8 cellular contexts compared by ENCODE assay signal in the genomic region with DNA sequence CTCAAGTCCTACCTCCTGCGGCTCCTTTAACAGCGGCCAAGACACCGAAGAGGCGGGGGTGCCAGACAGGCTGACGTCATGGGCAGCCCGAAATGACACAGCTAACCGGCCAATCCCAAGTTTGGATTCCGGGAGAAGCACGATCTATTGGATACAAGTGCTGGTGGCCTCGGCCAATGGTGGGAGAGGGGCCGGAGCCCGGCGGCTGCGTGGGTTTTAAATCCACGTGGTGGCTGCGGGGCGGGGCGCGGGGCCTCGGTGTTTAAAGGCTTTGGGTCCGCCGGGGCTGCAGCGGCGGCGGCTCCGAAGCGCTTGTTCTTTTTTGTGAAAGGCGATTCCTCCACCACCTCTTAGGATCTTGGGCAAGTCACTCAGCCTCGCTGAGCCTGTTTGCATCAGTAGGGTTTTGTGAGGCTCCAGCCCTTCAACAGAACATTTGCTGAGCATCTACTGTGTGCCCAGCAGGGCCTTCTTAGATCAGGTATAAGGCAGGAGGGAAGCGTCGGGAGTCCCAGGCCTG. TPM values are rescaled to one million over a fixed set of nuclear protein-coding genes. Genes with fewer than 3 reads are reported as not detected.
A peak's percentile ranks its signal among the peaks of the same experiment; 100 is the strongest.
DNase-seq lines count a peak whose midpoint lies in the region.

No MANE protein-coding gene starts in this region.

- peaks cover 47% of the 10 kb centered on the region for H3K27me3 Mint-ChIP-seq in activated naive CD4-positive, alpha-beta T cell treated with anti-CD3 and anti-CD28 coated beads, Interleukin-2, amount 10 ng/mL, durations not matched to agents 7 days and 5 days

- H4K91ac ChIP-seq in neuronal stem cell (ENCODE audit: low read depth, low read length, poor library complexity), result no peak overlapping the region

- no peaks in the 10 kb centered on the region for H3K79me1 ChIP-seq in neuronal stem cell (ENCODE audit: low read depth, low read length)

- peaks cover 0 to 4% of the 10 kb centered on the region in 2 donors for H3K4me1 ChIP-seq in neuronal stem cell (ENCODE audit: control insufficient read depth in 2 of 2, insufficient read depth in 1 of 2, low read depth in 1 of 2, low read length in 2 of 2)
- peaks cover 37% of the 10 kb centered on the region for H3K4me1 ChIP-seq in stomach smooth muscle (ENCODE audit: control insufficient read depth, insufficient read depth, low read length)

- no peak overlapping the region for H3K18ac ChIP-seq in neuronal stem cell (ENCODE audit: low read length)

- CTCF ChIA-PET in activated naive CD4-positive, alpha-beta T cell treated with anti-CD3 and anti-CD28 coated beads, Interleukin-2, amount 10 ng/mL, durations not matched to agents 7 days and 5 days (lab: Charles Lee), result no interaction called here

- no peak overlapping the region for H3K27ac ChIP-seq in neuronal stem cell (replicated peaks; ENCODE audit: low read length)
- H3K27ac ChIP-seq in stomach smooth muscle (ENCODE audit: low read length), result no peak overlapping the region

- H3K4me3 Mint-ChIP-seq in activated naive CD4-positive, alpha-beta T cell treated with anti-CD3 and anti-CD28 coated beads, Interleukin-2, amount 10 ng/mL, durations not matched to agents 7 days and 5 days, result no peak overlapping the region

- H2BK120ac ChIP-seq in neuronal stem cell (ENCODE audit: low read depth, low read length), result no peak overlapping the region

- no peak overlapping the region for H2AK5ac ChIP-seq in neuronal stem cell (ENCODE audit: low read depth, low read length)

- no peak overlapping the region for H2BK15ac ChIP-seq in neuronal stem cell (ENCODE audit: low read length)

- H3K4ac ChIP-seq in neuronal stem cell (ENCODE audit: low read length), result no peak overlapping the region

- no peak overlapping the region for H3K9ac ChIP-seq in neuronal stem cell (ENCODE audit: low read depth, low read length, poor library complexity)
- peak overlapping the region; percentile 51 to 56 for H3K9ac ChIP-seq in stomach smooth muscle (ENCODE audit: low read length in 2 of 2)

- H3K36me3 Mint-ChIP-seq in activated naive CD4-positive, alpha-beta T cell treated with anti-CD3 and anti-CD28 coated beads, Interleukin-2, amount 10 ng/mL, durations not matched to agents 7 days and 5 days, result no peaks in the 10 kb centered on the region

- WGBS in neuronal stem cell (ENCODE audit: extremely low coverage in 2 of 2, insufficient read length in 2 of 2, insufficient replicate concordance in 1 of 2), 2 donors, result no CpG with 5 or more reads among the region's 31 CpGs

- no peaks in the 10 kb centered on the region for H3K36me3 ChIP-seq in H7 (replicated peaks; ENCODE audit: control insufficient read depth, insufficient read depth, low read length)
- no peaks in the 10 kb centered on the region for H3K36me3 ChIP-seq in neuronal stem cell (replicated peaks in 1 of 2; ENCODE audit: control insufficient read depth in 2 of 2, insufficient read depth in 2 of 2, low read length in 2 of 2)
- H3K36me3 ChIP-seq in stomach smooth muscle (ENCODE audit: control insufficient read depth in 2 of 2, insufficient read depth in 2 of 2, low read length in 2 of 2), result no peaks in the 10 kb centered on the region

- DNase-seq in EL, result peak; percentile 96
- DNase-seq in H7, result peak; percentile 99
- DNase-seq in LoVo (ENCODE audit: low spot score), result peak; percentile 96
- DNase-seq in SK-N-DZ (ENCODE audit: low spot score), result peak; percentile 99
- peak; percentile 92 for DNase-seq in activated naive CD4-positive, alpha-beta T cell treated with anti-CD3 and anti-CD28 coated beads, Interleukin-2, amount 10 ng/mL, durations not matched to agents 7 days and 5 days
- peak; percentile 95 for DNase-seq in germinal center (ENCODE audit: low spot score)
- DNase-seq in neuronal stem cell (ENCODE audit: low spot score), result peak; percentile 92

- no peak overlapping the region for H3K23ac ChIP-seq in neuronal stem cell (ENCODE audit: low read depth, low read length, poor library complexity)

- H3K4me3 ChIP-seq in H7 (ENCODE audit: insufficient read depth, low read depth, low read length) (peak overlapping the region; percentile 46), neuronal stem cell (ENCODE audit: low read length in 2 of 2) (peak overlapping the region; percentile 45 to 79), stomach smooth muscle (ENCODE audit: low read length in 2 of 2) (peak overlapping the region; percentile 70 to 71)

- H3K14ac ChIP-seq in neuronal stem cell (ENCODE audit: low read length), result no peak overlapping the region

- H2AFZ ChIP-seq in neuronal stem cell (ENCODE audit: low read length), result peak overlapping the region; percentile 97

- H3K27me3 ChIP-seq in H7 (ENCODE audit: control insufficient read depth, insufficient read depth, low read length) (no peaks in the 10 kb centered on the region), neuronal stem cell (ENCODE audit: control insufficient read depth in 3 of 3, insufficient read depth in 3 of 3, low read depth in 1 of 3, low read length in 3 of 3) (peaks cover 0 to 58% (median 7%) of the 10 kb centered on the region in 3 experiments), stomach smooth muscle (ENCODE audit: control insufficient read depth in 1 of 2, insufficient read depth in 2 of 2, low read length in 2 of 2) (no peaks in the 10 kb centered on the region)

- H3K4me1 Mint-ChIP-seq in activated naive CD4-positive, alpha-beta T cell treated with anti-CD3 and anti-CD28 coated beads, Interleukin-2, amount 10 ng/mL, durations not matched to agents 7 days and 5 days, result peaks cover 10% of the 10 kb centered on the region

- H3K9me3 ChIP-seq in neuronal stem cell (replicated peaks in 1 of 2; ENCODE audit: control insufficient read depth in 2 of 2, insufficient read depth in 1 of 2, low read depth in 1 of 2, low read length in 2 of 2) (no peaks in the 10 kb centered on the region), stomach smooth muscle (ENCODE audit: control insufficient read depth in 2 of 2, low read length in 2 of 2) (no peaks in the 10 kb centered on the region)

- H3K4me2 ChIP-seq in neuronal stem cell (ENCODE audit: insufficient read depth, low read length, poor library complexity, severe bottlenecking), result peak overlapping the region; percentile 79

- no peak overlapping the region for H3K27ac Mint-ChIP-seq in activated naive CD4-positive, alpha-beta T cell treated with anti-CD3 and anti-CD28 coated beads, Interleukin-2, amount 10 ng/mL, durations not matched to agents 7 days and 5 days

- no peaks in the 10 kb centered on the region for H3K9me3 Mint-ChIP-seq in activated naive CD4-positive, alpha-beta T cell treated with anti-CD3 and anti-CD28 coated beads, Interleukin-2, amount 10 ng/mL, durations not matched to agents 7 days and 5 days

- no peak overlapping the region for H2BK5ac ChIP-seq in neuronal stem cell (ENCODE audit: low read length)

- no peak overlapping the region for H2BK12ac ChIP-seq in neuronal stem cell (ENCODE audit: low read length)

- no peak overlapping the region for H4K8ac ChIP-seq in neuronal stem cell (ENCODE audit: low read depth, low read length)

RNA-seq across cellular contexts. Expression of a gene that starts 8.7 kb away (rescaled TPM):
- total RNA-seq in H7 (2014; rRNA removed; shearing (Covaris generic)), result 17.8 and 25.1 TPM in 2 replicates
- polyA plus RNA-seq in SK-N-DZ (2014; cell fraction: cytosol; rRNA removed), result 3.4 and 3.7 TPM in 2 replicates
- polyA plus RNA-seq in SK-N-DZ (2014; cell fraction: nucleus; rRNA removed), result 3.1 and 6.3 TPM in 2 replicates
- 0.10 TPM for polyA plus RNA-seq in neuronal stem cell (2013, experiment 1 of 2)
- polyA plus RNA-seq in neuronal stem cell (2013, experiment 2 of 2), result 0.08 TPM
